Comparison of ENCODE assay signal across 11 cellular contexts in the genomic region with DNA sequence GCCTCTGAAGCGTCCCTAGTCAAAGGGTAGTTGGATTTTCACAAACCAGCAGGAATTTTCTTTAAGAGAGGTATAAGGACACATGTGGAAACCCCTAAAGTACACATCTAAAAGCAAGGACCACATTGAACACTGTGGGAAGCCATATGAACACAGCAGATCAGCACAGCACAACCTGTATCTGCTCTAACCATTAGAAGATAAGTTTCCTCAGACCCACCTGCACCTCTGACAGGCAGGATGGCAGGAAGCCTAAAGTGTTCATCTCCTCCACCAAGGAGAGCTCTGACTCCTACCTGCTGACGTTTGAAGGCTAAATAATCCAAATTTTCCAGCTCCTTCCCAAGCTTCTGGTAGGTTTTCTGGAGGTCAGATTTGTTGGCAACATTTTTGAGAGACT.
DNase-seq lines count a peak whose midpoint lies in the region; ATAC-seq, FAIRE-seq and TF ChIP-seq lines count a peak whose summit lies in the region.
"Had no signal": no experiment of that assay in that cellular context is flagged by ENCODE, and none has a peak within 500 bp of the region (broad histone marks: within the 10 kb centered on the region; RNA-seq: fewer than 3 reads in every experiment).

No MANE protein-coding gene starts in this region.

- H3K4me1 Mint-ChIP-seq in activated T-helper 1 cell treated with anti-CD3 and anti-CD28 coated beads, Interleukin-12 subunit alpha, Interleukin-12 subunit beta, Interleukin-2, Interleukin-4 antibody, amounts not matched to agents 30 ng/mL and 10 ng/mL and 1 ng/mL, durations not matched to agents 14 hours and 24 hours and 36 hours (ENCODE audit: low read depth): peaks cover 7% of the 10 kb centered on the region

- no peak overlapping the region for H3K4me3 Mint-ChIP-seq in activated T-helper 1 cell treated with anti-CD3 and anti-CD28 coated beads, Interleukin-12 subunit alpha, Interleukin-12 subunit beta, Interleukin-2, Interleukin-4 antibody, amounts not matched to agents 30 ng/mL and 10 ng/mL and 1 ng/mL, durations not matched to agents 14 hours and 24 hours and 36 hours
- H3K4me3 Mint-ChIP-seq: B cell; CD4-positive, alpha-beta T cell had no signal

- no peaks in the 10 kb centered on the region for H3K4me1 ChIP-seq in uterus
- H3K4me1 ChIP-seq in BE2C: no peaks in the 10 kb centered on the region

- intact Hi-C loops in activated T-helper 1 cell treated with anti-CD3 and anti-CD28 coated beads, Interleukin-12 subunit alpha, Interleukin-12 subunit beta, Interleukin-2, Interleukin-4 antibody, amounts not matched to agents 30 ng/mL and 10 ng/mL and 1 ng/mL, durations not matched to agents 14 hours and 24 hours and 36 hours (cut with micrococcal nuclease): loop anchor here (1.0 kb wide), 2 partner anchors 215 to 259 kb away; no protein-coding TSS in a partner anchor
- intact Hi-C loops in uterus (cut with DNase I; ENCODE audit: low total_unique reads): no loop called here

- ATAC-seq in GM21529 (IDR thresholded peaks at IDR 0.05; ENCODE audit: unreplicated experiment): peak; percentile 28
- ATAC-seq in HG03175 (IDR thresholded peaks at IDR 0.05; ENCODE audit: unreplicated experiment): peak; percentile 39

- H3K36me3 ChIP-seq in uterus: no peaks in the 10 kb centered on the region
- H3K36me3 ChIP-seq in BE2C: no peaks in the 10 kb centered on the region

- H3K27ac Mint-ChIP-seq in activated T-helper 1 cell treated with anti-CD3 and anti-CD28 coated beads, Interleukin-12 subunit alpha, Interleukin-12 subunit beta, Interleukin-2, Interleukin-4 antibody, amounts not matched to agents 30 ng/mL and 10 ng/mL and 1 ng/mL, durations not matched to agents 14 hours and 24 hours and 36 hours: no peak overlapping the region
- H3K27ac Mint-ChIP-seq: B cell; CD4-positive, alpha-beta T cell had no signal

- H3K27me3 Mint-ChIP-seq in activated T-helper 1 cell treated with anti-CD3 and anti-CD28 coated beads, Interleukin-12 subunit alpha, Interleukin-12 subunit beta, Interleukin-2, Interleukin-4 antibody, amounts not matched to agents 30 ng/mL and 10 ng/mL and 1 ng/mL, durations not matched to agents 14 hours and 24 hours and 36 hours (ENCODE audit: insufficient read depth): peaks cover 6% of the 10 kb centered on the region

- peak overlapping the region; percentile 86 for H3K27ac ChIP-seq in VCaP
- no peak overlapping the region for H3K27ac ChIP-seq in uterus

- H3K9me3 Mint-ChIP-seq in activated T-helper 1 cell treated with anti-CD3 and anti-CD28 coated beads, Interleukin-12 subunit alpha, Interleukin-12 subunit beta, Interleukin-2, Interleukin-4 antibody, amounts not matched to agents 30 ng/mL and 10 ng/mL and 1 ng/mL, durations not matched to agents 14 hours and 24 hours and 36 hours: no peaks in the 10 kb centered on the region
- H3K9me3 Mint-ChIP-seq: CD4-positive, alpha-beta T cell had no signal

- DNase-seq in urothelium cell line (ENCODE audit: low spot score) (no peak), uterus (no peak), BE2C (no peak)
- no peak for DNase-seq in activated T-helper 1 cell treated with anti-CD3 and anti-CD28 coated beads, Interleukin-12 subunit alpha, Interleukin-12 subunit beta, Interleukin-2, Interleukin-4 antibody, amounts not matched to agents 30 ng/mL and 10 ng/mL and 1 ng/mL, durations not matched to agents 14 hours and 24 hours and 36 hours (ENCODE audit: low spot score)
- DNase-seq: NCI-H2171 had no signal

- TF ChIP-seq CTCF in VCaP (conservative IDR thresholded peaks at IDR 0.05) (no peak), uterus (IDR thresholded peaks at IDR 0.05) (no peak), BE2C (IDR thresholded peaks at IDR 0.05; ENCODE audit: low read depth, low read length) (no peak)

- no peaks in the 10 kb centered on the region for H3K36me3 Mint-ChIP-seq in activated T-helper 1 cell treated with anti-CD3 and anti-CD28 coated beads, Interleukin-12 subunit alpha, Interleukin-12 subunit beta, Interleukin-2, Interleukin-4 antibody, amounts not matched to agents 30 ng/mL and 10 ng/mL and 1 ng/mL, durations not matched to agents 14 hours and 24 hours and 36 hours (ENCODE audit: low read depth)

- peak; percentile 37 for FAIRE-seq in urothelium cell line (lab: Jason Lieb, UNC)

- H3K4me3 ChIP-seq in uterus (no peak overlapping the region), BE2C (ENCODE audit: low read depth, low read length) (no peak overlapping the region)

- no peak for TF ChIP-seq POLR2A in uterus (IDR thresholded peaks at IDR 0.05)

- H3K9me3 ChIP-seq in uterus: no peaks in the 10 kb centered on the region
- no peaks in the 10 kb centered on the region for H3K9me3 ChIP-seq in BE2C
- H3K9me3 ChIP-seq: SK-N-SH had no signal

- H3K27me3 ChIP-seq in uterus (no peaks in the 10 kb centered on the region), BE2C (0 out of 2 replicates have a peak, but pooled peaks cover 3% of the 10 kb centered on the region)
